In the genomic region with DNA sequence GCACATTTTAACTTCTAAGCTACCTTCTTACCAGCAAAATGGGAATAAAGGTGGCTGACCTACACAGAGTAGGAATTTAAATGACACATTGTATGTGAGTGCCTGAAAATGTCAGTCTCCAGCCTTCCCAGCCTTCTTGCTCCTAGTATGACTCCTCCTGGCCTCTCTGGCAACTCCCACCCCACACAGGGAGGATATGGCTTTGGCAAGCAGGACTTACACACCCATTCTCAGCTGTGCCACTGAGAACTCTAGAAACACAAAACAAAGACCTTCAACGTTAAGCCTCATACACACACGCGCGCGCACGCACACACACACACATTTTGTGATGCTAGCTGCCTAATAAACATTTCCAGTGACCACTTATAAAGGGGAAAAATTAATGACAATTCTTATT, we compare ENCODE assay signal across 1 cellular context.
TF ChIP-seq lines count a peak whose summit lies in the region.

No MANE protein-coding gene starts in this region.

TF ChIP-seq in K562, 482 proteins besides CTCF, POLR2A, EP300 and RAD21 (continued from another document):
- TF ChIP-seq ZNF445 (CRISPR knock-in tag; IDR thresholded peaks at IDR 0.05; ENCODE audit: low read depth) (no peak), ZNF384 (IDR thresholded peaks at IDR 0.05; ENCODE audit: low read depth, low read length) (no peak), BRD9 (IDR thresholded peaks at IDR 0.05; ENCODE audit: low read depth, partially characterized antibody) (no peak), ZNF76 (CRISPR knock-in tag; IDR thresholded peaks at IDR 0.05; ENCODE audit: borderline replicate concordance) (no peak), ATF7 (IDR thresholded peaks at IDR 0.05) (no peak)
- TF ChIP-seq, protein P1, sequence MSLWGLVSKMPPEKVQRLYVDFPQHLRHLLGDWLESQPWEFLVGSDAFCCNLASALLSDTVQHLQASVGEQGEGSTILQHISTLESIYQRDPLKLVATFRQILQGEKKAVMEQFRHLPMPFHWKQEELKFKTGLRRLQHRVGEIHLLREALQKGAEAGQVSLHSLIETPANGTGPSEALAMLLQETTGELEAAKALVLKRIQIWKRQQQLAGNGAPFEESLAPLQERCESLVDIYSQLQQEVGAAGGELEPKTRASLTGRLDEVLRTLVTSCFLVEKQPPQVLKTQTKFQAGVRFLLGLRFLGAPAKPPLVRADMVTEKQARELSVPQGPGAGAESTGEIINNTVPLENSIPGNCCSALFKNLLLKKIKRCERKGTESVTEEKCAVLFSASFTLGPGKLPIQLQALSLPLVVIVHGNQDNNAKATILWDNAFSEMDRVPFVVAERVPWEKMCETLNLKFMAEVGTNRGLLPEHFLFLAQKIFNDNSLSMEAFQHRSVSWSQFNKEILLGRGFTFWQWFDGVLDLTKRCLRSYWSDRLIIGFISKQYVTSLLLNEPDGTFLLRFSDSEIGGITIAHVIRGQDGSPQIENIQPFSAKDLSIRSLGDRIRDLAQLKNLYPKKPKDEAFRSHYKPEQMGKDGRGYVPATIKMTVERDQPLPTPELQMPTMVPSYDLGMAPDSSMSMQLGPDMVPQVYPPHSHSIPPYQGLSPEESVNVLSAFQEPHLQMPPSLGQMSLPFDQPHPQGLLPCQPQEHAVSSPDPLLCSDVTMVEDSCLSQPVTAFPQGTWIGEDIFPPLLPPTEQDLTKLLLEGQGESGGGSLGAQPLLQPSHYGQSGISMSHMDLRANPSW (CRISPR knock-in tag; IDR thresholded peaks at IDR 0.05), result no peak
- TF ChIP-seq, protein P2, sequence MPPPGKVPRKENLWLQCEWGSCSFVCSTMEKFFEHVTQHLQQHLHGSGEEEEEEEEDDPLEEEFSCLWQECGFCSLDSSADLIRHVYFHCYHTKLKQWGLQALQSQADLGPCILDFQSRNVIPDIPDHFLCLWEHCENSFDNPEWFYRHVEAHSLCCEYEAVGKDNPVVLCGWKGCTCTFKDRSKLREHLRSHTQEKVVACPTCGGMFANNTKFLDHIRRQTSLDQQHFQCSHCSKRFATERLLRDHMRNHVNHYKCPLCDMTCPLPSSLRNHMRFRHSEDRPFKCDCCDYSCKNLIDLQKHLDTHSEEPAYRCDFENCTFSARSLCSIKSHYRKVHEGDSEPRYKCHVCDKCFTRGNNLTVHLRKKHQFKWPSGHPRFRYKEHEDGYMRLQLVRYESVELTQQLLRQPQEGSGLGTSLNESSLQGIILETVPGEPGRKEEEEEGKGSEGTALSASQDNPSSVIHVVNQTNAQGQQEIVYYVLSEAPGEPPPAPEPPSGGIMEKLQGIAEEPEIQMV (tag; conservative IDR thresholded peaks at IDR 0.05; ENCODE audit: low read depth), result no peak
TF ChIP-seq in K562: peak in this region for 0.
